ENCODE assay signal across 35 cellular contexts in genomic region chr9:130458027-130458803, GRCh38.
"Had no signal": no experiment of that assay in that cellular context is flagged by ENCODE, and none has a peak within 500 bp of the region (broad histone marks: within the 10 kb centered on the region; RNA-seq: fewer than 3 reads in every experiment).

No MANE protein-coding gene starts in this region.

- H3K27ac ChIP-seq: Peyer's patch, VCaP had no signal

- DNase-seq: activated B cell treated with CpG ODN at 0.5 μM for 24 hours; activated CD4-positive, alpha-beta memory T cell treated with anti-CD3 and anti-CD28 coated beads for 36 hours; activated CD4-positive, alpha-beta T cell treated with anti-CD3 and anti-CD28 coated beads for 4 hours; activated CD4-positive, alpha-beta T cell treated with anti-CD3 and anti-CD28 coated beads, Interleukin-2, amount 50 U/mL, for 1 hour; activated CD4-positive, CD25-positive, alpha-beta regulatory T cell treated with anti-CD3 and anti-CD28 coated beads, Interleukin-2, amount 50 U/mL, for 72 hours; activated CD8-positive, alpha-beta memory T cell treated with anti-CD3 and anti-CD28 coated beads, Interleukin-2, amount 50 U/mL, for 4 hours; activated gamma-delta T cell treated with Interleukin-2 at 50 U/mL for 16 hours; activated naive CD4-positive, alpha-beta T cell treated with anti-CD3 and anti-CD28 coated beads for 36 hours; activated naive CD8-positive, alpha-beta T cell treated with anti-CD3 and anti-CD28 coated beads, Interleukin-2, amount 50 U/mL, for 24 hours; activated T-cell treated with anti-CD3 and anti-CD28 coated beads for 4 hours; activated T-cell treated with anti-CD3 and anti-CD28 coated beads, Interleukin-2, amount 50 U/mL, for 4 hours; anterior cingulate cortex; caudate nucleus; Karpas-422; KBM-7; NCI-H1105; NCI-H1417 treated with DMSO at 0.1 percent for 48 hours; NCI-H187 treated with DMSO at 0.1 percent for 48 hours; NCI-H2081; NCI-H345; NCI-H524 treated with DMSO at 0.1 percent for 48 hours; NCI-H748 treated with DMSO at 0.1 percent for 48 hours; NK-92 treated with Interleukin-12 subunit alpha and Interleukin-12 subunit beta, amount 100 ng/mL, for 24 hours; PC-3; Peyer's patch; Right ventricle myocardium superior; RPMI8226; SW 1271; T-helper 1 cell; T-helper 2 cell; T-helper 9 cell had no signal

- ATAC-seq: activated naive CD4-positive, alpha-beta T cell treated with anti-CD3 and anti-CD28 coated beads, Interleukin-2, amount 50 U/mL, for 72 hours; activated naive CD8-positive, alpha-beta T cell treated with anti-CD3 and anti-CD28 coated beads, Interleukin-2, amount 50 U/mL, for 24 hours; activated T-cell treated with anti-CD3 and anti-CD28 coated beads, Interleukin-2, amount 50 U/mL, for 4 hours; PC-3 had no signal

- H3K9me3 Mint-ChIP-seq: activated B cell treated with CpG ODN at 0.5 μM for 24 hours; activated CD4-positive, alpha-beta memory T cell treated with anti-CD3 and anti-CD28 coated beads for 36 hours; activated naive CD4-positive, alpha-beta T cell treated with anti-CD3 and anti-CD28 coated beads for 36 hours; activated naive CD4-positive, alpha-beta T cell treated with anti-CD3 and anti-CD28 coated beads, Interleukin-2, amount 50 U/mL, for 72 hours; activated naive CD8-positive, alpha-beta T cell treated with anti-CD3 and anti-CD28 coated beads, Interleukin-2, amount 50 U/mL, for 24 hours; activated T-cell treated with anti-CD3 and anti-CD28 coated beads, Interleukin-2, amount 50 U/mL, for 4 hours; activated T-helper 1 cell treated with anti-CD3 and anti-CD28 coated beads, Interleukin-12 subunit alpha, Interleukin-12 subunit beta, Interleukin-2, Interleukin-4 antibody, amounts not matched to agents 30 ng/mL and 10 ng/mL and 1 ng/mL, durations not matched to agents 14 hours and 24 hours and 36 hours had no signal

- H3K4me1 Mint-ChIP-seq: activated B cell treated with CpG ODN at 0.5 μM for 24 hours; activated naive CD8-positive, alpha-beta T cell treated with anti-CD3 and anti-CD28 coated beads, Interleukin-2, amount 50 U/mL, for 24 hours had no signal

- H3K4me3 ChIP-seq: Peyer's patch had no signal

- H3K36me3 Mint-ChIP-seq: activated CD4-positive, alpha-beta memory T cell treated with anti-CD3 and anti-CD28 coated beads for 36 hours; activated naive CD4-positive, alpha-beta T cell treated with anti-CD3 and anti-CD28 coated beads, Interleukin-2, amount 50 U/mL, for 72 hours; brain had no signal

- H3K27me3 ChIP-seq: Peyer's patch had no signal

- H3K9me3 ChIP-seq: Peyer's patch had no signal

- H3K4me3 Mint-ChIP-seq: activated B cell treated with CpG ODN at 0.5 μM for 24 hours; activated CD4-positive, alpha-beta memory T cell treated with anti-CD3 and anti-CD28 coated beads for 36 hours; activated naive CD4-positive, alpha-beta T cell treated with anti-CD3 and anti-CD28 coated beads for 36 hours; activated naive CD8-positive, alpha-beta T cell treated with anti-CD3 and anti-CD28 coated beads, Interleukin-2, amount 50 U/mL, for 24 hours; activated T-cell treated with anti-CD3 and anti-CD28 coated beads, Interleukin-2, amount 50 U/mL, for 4 hours; activated T-helper 1 cell treated with anti-CD3 and anti-CD28 coated beads, Interleukin-12 subunit alpha, Interleukin-12 subunit beta, Interleukin-2, Interleukin-4 antibody, amounts not matched to agents 30 ng/mL and 10 ng/mL and 1 ng/mL, durations not matched to agents 14 hours and 24 hours and 36 hours; brain had no signal

- H3K27ac Mint-ChIP-seq: activated B cell treated with CpG ODN at 0.5 μM for 24 hours; activated CD4-positive, alpha-beta memory T cell treated with anti-CD3 and anti-CD28 coated beads for 36 hours; activated naive CD4-positive, alpha-beta T cell treated with anti-CD3 and anti-CD28 coated beads for 36 hours; activated naive CD4-positive, alpha-beta T cell treated with anti-CD3 and anti-CD28 coated beads, Interleukin-2, amount 50 U/mL, for 72 hours; activated naive CD8-positive, alpha-beta T cell treated with anti-CD3 and anti-CD28 coated beads, Interleukin-2, amount 50 U/mL, for 24 hours; activated T-helper 1 cell treated with anti-CD3 and anti-CD28 coated beads, Interleukin-12 subunit alpha, Interleukin-12 subunit beta, Interleukin-2, Interleukin-4 antibody, amounts not matched to agents 30 ng/mL and 10 ng/mL and 1 ng/mL, durations not matched to agents 14 hours and 24 hours and 36 hours; brain had no signal
